ENCODE assay signal across 10 cellular contexts in genomic region chr6:28747631-28748157, GRCh38.
DNase-seq lines count a peak whose midpoint lies in the region; TF ChIP-seq lines count a peak whose summit lies in the region.
"Had no signal": no experiment of that assay in that cellular context is flagged by ENCODE, and none has a peak within 500 bp of the region (broad histone marks: within the 10 kb centered on the region; RNA-seq: fewer than 3 reads in every experiment).

No MANE protein-coding gene starts in this region.

- peak; percentile 54 for DNase-seq in NCI-H2171 treated with DMSO at 0.1 percent for 48 hours (lab: John Stamatoyannopoulos, UW)
- no peak for DNase-seq in NCI-H2171 (lab: John Stamatoyannopoulos, UW)
- DNase-seq in NCI-H446 (lab: John Stamatoyannopoulos, UW) = peak; percentile 24 to 71
- peak; percentile 61 to 94 for DNase-seq in cardiac fibroblast (ENCODE audit: low read depth in 2 of 2)
- peak; percentile 23 for DNase-seq in renal cortical epithelial cell (ENCODE audit: low read depth)
- no peak for DNase-seq in NOMO-1 treated with DMSO at 0.1 percent for 48 hours (lab: John Stamatoyannopoulos, UW; ENCODE audit: unreplicated experiment)
- DNase-seq in NCI-H510A treated with DMSO at 0.1 percent for 48 hours (lab: John Stamatoyannopoulos, UW) = no peak
- DNase-seq in NCI-H2081 treated with DMSO at 0.1 percent for 48 hours (lab: John Stamatoyannopoulos, UW) = no peak
- DNase-seq: activated T-cell treated with anti-CD3 and anti-CD28 coated beads, Interleukin-2, amount 50 U/mL, for 48 hours had no signal

- H3K4me3 ChIP-seq in cardiac fibroblast (replicated peaks in 1 of 2; ENCODE audit: low read depth in 2 of 2, low read length in 2 of 2) = peak overlapping the region in 1 of 2 donors; percentile 36
- H3K4me3 ChIP-seq: BLaER1 had no signal

- no peak for TF ChIP-seq CTCF in cardiac fibroblast (IDR thresholded peaks at IDR 0.05; ENCODE audit: low read depth, low read length)

Comparison
In these comparisons a context has a peak if more than half of its experiments do, and no peak if none do; other contexts are left out.
1. DNase-seq: peak in NCI-H2171 treated with DMSO at 0.1 percent for 48 hours (single experiment), NCI-H446 (2 of 2), cardiac fibroblast (2 of 2) and renal cortical epithelial cell (single experiment); none in NCI-H2171 (single experiment), NOMO-1 treated with DMSO at 0.1 percent for 48 hours (single experiment), NCI-H510A treated with DMSO at 0.1 percent for 48 hours (single experiment) and NCI-H2081 treated with DMSO at 0.1 percent for 48 hours (single experiment).